ENCODE assay signal across 8 cellular contexts in genomic region chr22:46542011-46542985, GRCh38. TPM values are rescaled to one million over a fixed set of nuclear protein-coding genes. Genes with fewer than 3 reads are reported as not detected.
A peak's percentile ranks its signal among the peaks of the same experiment; 100 is the strongest.
DNase-seq lines count a peak whose midpoint lies in the region; ATAC-seq and TF ChIP-seq lines count a peak whose summit lies in the region.

No MANE protein-coding gene starts in this region.

- H3K27me3 ChIP-seq in Peyer's patch (peaks cover 0 to 14% of the 10 kb centered on the region in 2 donors), fibroblast of lung (ENCODE audit: control insufficient read depth, insufficient read depth, low read length) (no peaks in the 10 kb centered on the region), thoracic aorta (replicated peaks; ENCODE audit: insufficient read depth) (peaks cover 9% of the 10 kb centered on the region)

- no peak overlapping the region for H3K9ac ChIP-seq in fibroblast of lung (ENCODE audit: insufficient read depth, low read length)

- peak; percentile 58 for ATAC-seq in HG03139 (IDR thresholded peaks at IDR 0.05; ENCODE audit: unreplicated experiment)
- ATAC-seq in activated T-cell treated with anti-CD3 and anti-CD28 coated beads, Interleukin-2, amount 50 U/mL, for 4 hours, result peak; percentile 97 to 98
- peak; percentile 15 for ATAC-seq in thoracic aorta (ENCODE audit: insufficient number of reproducible peaks, low FRiP score, low read depth)
- ATAC-seq in GM19395 (IDR thresholded peaks at IDR 0.05; ENCODE audit: unreplicated experiment), result no peak

- H3K27ac ChIP-seq in Peyer's patch (no peak overlapping the region), fibroblast of lung (ENCODE audit: insufficient read depth, low read length) (no peak overlapping the region), thoracic aorta (no peak overlapping the region)

- no peaks in the 10 kb centered on the region for H3K36me3 Mint-ChIP-seq in activated T-cell treated with anti-CD3 and anti-CD28 coated beads, Interleukin-2, amount 50 U/mL, for 4 hours (ENCODE audit: insufficient read depth)

- no peak overlapping the region for H3K4me3 ChIP-seq in Peyer's patch
- no peak overlapping the region for H3K4me3 ChIP-seq in fibroblast of lung (replicated peaks in 1 of 4; ENCODE audit: control extremely low read depth in 1 of 4, insufficient read depth in 1 of 4, low read depth in 3 of 4, low read length in 4 of 4)
- no peak overlapping the region for H3K4me3 ChIP-seq in thoracic aorta

- peak; percentile 66 for DNase-seq in G401 (ENCODE audit: low spot score)
- DNase-seq in Peyer's patch, result peak; percentile 67 to 84 (median 80)
- DNase-seq in activated T-cell treated with anti-CD3 and anti-CD28 coated beads, Interleukin-2, amount 50 U/mL, for 4 hours, result peak; percentile 63
- peak; percentile 50 to 53 for DNase-seq in fibroblast of lung (ENCODE audit: low read depth in 2 of 2)
- peak in 46 of 56 donors; percentile 10 to 79 (median 42) for DNase-seq in nucleus accumbens (lab: John Stamatoyannopoulos, UW)
- no peak for DNase-seq in thoracic aorta (ENCODE audit: low spot score)

- no peak for TF ChIP-seq POLR2A in Peyer's patch (IDR thresholded peaks at IDR 0.05)

- H3K9me3 Mint-ChIP-seq in activated T-cell treated with anti-CD3 and anti-CD28 coated beads, Interleukin-2, amount 50 U/mL, for 4 hours, result no peaks in the 10 kb centered on the region

- no peak overlapping the region for H3K4me3 Mint-ChIP-seq in activated T-cell treated with anti-CD3 and anti-CD28 coated beads, Interleukin-2, amount 50 U/mL, for 4 hours

- H3K4me2 ChIP-seq in fibroblast of lung (ENCODE audit: extremely low read depth, insufficient read depth, low read length), result no peak overlapping the region

- H3K27me3 Mint-ChIP-seq in activated T-cell treated with anti-CD3 and anti-CD28 coated beads, Interleukin-2, amount 50 U/mL, for 4 hours (ENCODE audit: low read depth), result peaks cover 42% of the 10 kb centered on the region

- no peaks in the 10 kb centered on the region for H4K20me1 ChIP-seq in fibroblast of lung (ENCODE audit: control insufficient read depth, extremely low read depth, insufficient read depth, low read length)

- no peaks in the 10 kb centered on the region for H3K79me2 ChIP-seq in fibroblast of lung (ENCODE audit: control insufficient read depth, insufficient read depth, low read length)

- no peaks in the 10 kb centered on the region for H3K36me3 ChIP-seq in Peyer's patch
- H3K36me3 ChIP-seq in fibroblast of lung (ENCODE audit: control insufficient read depth, insufficient read depth, low read length), result no peaks in the 10 kb centered on the region
- no peaks in the 10 kb centered on the region for H3K36me3 ChIP-seq in thoracic aorta

- H3K4me1 Mint-ChIP-seq in activated T-cell treated with anti-CD3 and anti-CD28 coated beads, Interleukin-2, amount 50 U/mL, for 4 hours (ENCODE audit: low read depth), result peaks cover 10% of the 10 kb centered on the region

- H3K4me1 ChIP-seq in Peyer's patch (peaks cover 0 to 28% (median 9%) of the 10 kb centered on the region in 4 donors), fibroblast of lung (ENCODE audit: control insufficient read depth, extremely low read depth, insufficient read depth, low read length) (peaks cover 8% of the 10 kb centered on the region), thoracic aorta (ENCODE audit: control insufficient read depth in 1 of 2, low read depth in 2 of 2) (peaks cover 19 to 22% of the 10 kb centered on the region in 2 donors)

- peak; percentile 83 to 94 (median 91) for TF ChIP-seq CTCF in Peyer's patch (IDR thresholded peaks at IDR 0.05)
- peak; percentile 86 to 91 for TF ChIP-seq CTCF in fibroblast of lung (conservative IDR thresholded peaks at IDR 0.05 in 1 of 2, IDR thresholded peaks at IDR 0.05 in 1 of 2; ENCODE audit: low read depth in 1 of 2, low read length in 2 of 2)
- peak; percentile 91 for TF ChIP-seq CTCF in thoracic aorta (IDR thresholded peaks at IDR 0.05)

- H3K9me3 ChIP-seq in Peyer's patch (no peaks in the 10 kb centered on the region), fibroblast of lung (ENCODE audit: control insufficient read depth, insufficient read depth, low read depth, low read length) (no peaks in the 10 kb centered on the region), thoracic aorta (no peaks in the 10 kb centered on the region)

- in situ Hi-C loops in G401 (cut with HindIII; ENCODE audit: low sequenced_read_pairs), result no loop called here

- no peak overlapping the region for H2AFZ ChIP-seq in fibroblast of lung (ENCODE audit: low read length)

RNA-seq across cellular contexts. Expression of gene CELSR1, which starts 4.9 kb away (rescaled TPM):
- total RNA-seq in G401 (2014; rRNA removed; shearing (Covaris generic)), result 5.5 and 10.1 TPM in 2 replicates
- total RNA-seq in Peyer's patch, result 10 to 100 TPM in 1 of 4 donors, 1 to 10 TPM in 3; 1.1 to 22.3 (median 1.5) TPM
- under 1 TPM; 0.22 to 0.63 (median 0.38) TPM for total RNA-seq in activated T-cell treated with anti-CD3 and anti-CD28 coated beads, Interleukin-2, amount 50 U/mL, for 4 hours
- total RNA-seq in fibroblast of lung, result 1.8 and 2.1 TPM in 2 replicates
- polyA plus RNA-seq in fibroblast of lung, result 0.07 and 1.2 TPM in 2 replicates
- polyA plus RNA-seq in fibroblast of lung (2012), result 0.13 and 1.4 TPM in 2 replicates
- polyA minus RNA-seq in fibroblast of lung (ENCODE audit: low replicate concordance), result 5.7 and 5.9 TPM in 2 replicates
- 1 to 10 TPM; 1.5 to 6.7 TPM for total RNA-seq in thoracic aorta
